ENCODE assay signal across 29 cellular contexts in the genomic region with DNA sequence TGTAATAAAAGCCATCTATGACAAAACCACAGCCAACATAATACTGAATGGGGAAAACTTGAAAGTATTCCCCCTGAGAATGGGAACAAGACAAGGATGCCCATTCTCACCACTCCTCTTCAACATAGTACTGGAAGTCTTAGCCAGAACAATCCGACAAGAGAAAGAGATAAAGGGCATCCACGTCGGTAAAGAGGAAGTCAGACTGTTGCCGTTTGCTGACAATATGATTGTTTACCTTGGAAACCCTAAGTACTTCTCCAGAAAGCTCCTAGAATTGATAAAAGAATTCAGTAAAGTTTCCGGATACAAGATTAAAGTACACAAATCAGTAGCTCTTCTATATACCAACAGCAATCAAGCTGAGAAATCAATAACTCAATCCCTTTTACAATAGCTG. TPM values are rescaled to one million over a fixed set of nuclear protein-coding genes. Genes with fewer than 3 reads are reported as not detected.
"Had no signal": no experiment of that assay in that cellular context is flagged by ENCODE, and none has a peak within 500 bp of the region (broad histone marks: within the 10 kb centered on the region; RNA-seq: fewer than 3 reads in every experiment).

No MANE protein-coding gene starts in this region.

- H3K27ac Mint-ChIP-seq: mesothelial cell of epicardium; stimulated activated naive B cell treated with anti-CD40 and anti-IgM and Interleukin-4, amounts not matched to agents 10 μg/mL and 1 μg/mL and 100 μg/mL, for 72 hours; T-helper 17 cell had no signal

- DNase-seq: activated CD4-positive, alpha-beta T cell treated with anti-CD3 and anti-CD28 coated beads for 4 hours; activated CD4-positive, alpha-beta T cell treated with anti-CD3 and anti-CD28 coated beads, Interleukin-2, amount 50 U/mL, for 4 hours; activated naive CD4-positive, alpha-beta T cell treated with Interleukin-2 at 50 U/mL for 16 hours; activated T-cell treated with anti-CD3 and anti-CD28 coated beads for 4 hours; activated T-cell treated with anti-CD3 and anti-CD28 coated beads, Interleukin-2, amount 50 U/mL, for 72 hours; anterior cingulate cortex; cerebellar nuclear complex; colonic mucosa; dorsolateral prefrontal cortex; effector memory CD4-positive, alpha-beta T cell; foreskin fibroblast; head of caudate nucleus; hippocampal formation; naive B cell; nucleus accumbens; right cardiac atrium; stimulated activated CD4-positive, alpha-beta T cell treated with anti-CD3 and anti-CD28 coated beads, Interleukin-15, amount 100 ng/mL, for 24 hours; stimulated activated CD4-positive, alpha-beta T cell treated with anti-CD3 and anti-CD28 coated beads, Interleukin-2, amount 100 ng/mL, for 24 hours; stimulated activated naive B cell treated with anti-CD40 and anti-IgM and Interleukin-4, amounts not matched to agents 10 μg/mL and 1 μg/mL and 100 μg/mL, for 72 hours; stomach; T-helper 17 cell; T1000; thyroid gland; upper lobe of right lung had no signal

- H3K27me3 Mint-ChIP-seq: activated naive CD8-positive, alpha-beta T cell; naive B cell; stimulated activated naive B cell treated with anti-CD40 and anti-IgM and Interleukin-4, amounts not matched to agents 10 μg/mL and 1 μg/mL and 100 μg/mL, for 72 hours; T-helper 17 cell had no signal

- H3K4me1 Mint-ChIP-seq: mesothelial cell of epicardium had no signal

- H3K4me3 Mint-ChIP-seq: activated naive CD8-positive, alpha-beta T cell; activated T-cell treated with anti-CD3 and anti-CD28 coated beads, Interleukin-2, amount 50 U/mL, for 72 hours; mesothelial cell of epicardium; naive B cell; stimulated activated naive B cell treated with anti-CD40 and anti-IgM and Interleukin-4, amounts not matched to agents 10 μg/mL and 1 μg/mL and 100 μg/mL, for 72 hours; T-helper 17 cell had no signal

- H3K9me3 Mint-ChIP-seq: stimulated activated naive B cell treated with anti-CD40 and anti-IgM and Interleukin-4, amounts not matched to agents 10 μg/mL and 1 μg/mL and 100 μg/mL, for 72 hours had no signal

- FAIRE-seq: bronchial epithelial cell, endothelial cell of umbilical vein had no signal

RNA-seq across cellular contexts. Expression of a gene that starts 14.0 kb away (rescaled TPM):
- total RNA-seq: endothelial cell of umbilical vein, pulmonary artery endothelial cell had no signal
